ENCODE assay signal across 1 cellular context in the genomic region with DNA sequence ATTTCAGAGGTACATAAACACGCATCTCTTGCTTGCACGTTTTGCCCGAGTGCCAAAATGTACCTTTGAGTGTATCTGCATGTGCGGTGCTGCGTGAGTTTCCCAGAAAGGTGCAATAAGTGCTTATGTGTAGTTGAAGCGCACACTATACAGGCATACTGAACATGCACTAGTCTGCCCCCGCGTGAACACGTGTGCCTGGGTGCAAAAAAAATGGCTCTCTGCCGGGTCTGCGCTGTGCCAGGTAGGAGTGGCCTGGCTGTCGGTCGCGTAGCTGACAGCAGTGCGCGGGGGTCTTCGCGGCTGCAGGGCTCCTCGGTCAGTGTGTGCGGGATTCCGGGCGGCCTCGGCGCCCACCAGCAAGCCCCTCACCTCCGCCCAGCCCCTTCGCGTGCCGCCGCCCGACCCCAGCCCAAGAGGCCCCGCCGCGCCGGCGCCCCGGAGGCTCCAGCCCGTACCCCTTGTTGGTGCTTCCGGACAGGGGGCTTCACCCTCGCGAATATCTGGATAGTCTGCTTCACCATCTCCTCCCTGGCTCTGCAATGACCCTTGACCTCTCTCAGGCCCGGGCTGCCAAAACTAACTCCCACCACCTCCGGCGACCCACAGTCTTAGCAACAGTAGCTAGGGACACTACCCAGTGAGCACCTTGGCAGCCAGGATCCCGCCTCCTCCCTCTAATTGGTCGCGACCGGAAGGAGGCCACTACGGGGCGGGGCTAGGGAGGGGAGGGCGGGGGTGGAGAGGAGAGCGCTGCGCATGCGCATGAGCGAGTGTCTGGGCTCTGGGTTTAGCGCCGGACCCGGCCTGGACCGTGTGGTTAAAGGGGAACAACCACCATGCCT.
TF ChIP-seq lines count a peak whose summit lies in the region.

A gene with protein sequence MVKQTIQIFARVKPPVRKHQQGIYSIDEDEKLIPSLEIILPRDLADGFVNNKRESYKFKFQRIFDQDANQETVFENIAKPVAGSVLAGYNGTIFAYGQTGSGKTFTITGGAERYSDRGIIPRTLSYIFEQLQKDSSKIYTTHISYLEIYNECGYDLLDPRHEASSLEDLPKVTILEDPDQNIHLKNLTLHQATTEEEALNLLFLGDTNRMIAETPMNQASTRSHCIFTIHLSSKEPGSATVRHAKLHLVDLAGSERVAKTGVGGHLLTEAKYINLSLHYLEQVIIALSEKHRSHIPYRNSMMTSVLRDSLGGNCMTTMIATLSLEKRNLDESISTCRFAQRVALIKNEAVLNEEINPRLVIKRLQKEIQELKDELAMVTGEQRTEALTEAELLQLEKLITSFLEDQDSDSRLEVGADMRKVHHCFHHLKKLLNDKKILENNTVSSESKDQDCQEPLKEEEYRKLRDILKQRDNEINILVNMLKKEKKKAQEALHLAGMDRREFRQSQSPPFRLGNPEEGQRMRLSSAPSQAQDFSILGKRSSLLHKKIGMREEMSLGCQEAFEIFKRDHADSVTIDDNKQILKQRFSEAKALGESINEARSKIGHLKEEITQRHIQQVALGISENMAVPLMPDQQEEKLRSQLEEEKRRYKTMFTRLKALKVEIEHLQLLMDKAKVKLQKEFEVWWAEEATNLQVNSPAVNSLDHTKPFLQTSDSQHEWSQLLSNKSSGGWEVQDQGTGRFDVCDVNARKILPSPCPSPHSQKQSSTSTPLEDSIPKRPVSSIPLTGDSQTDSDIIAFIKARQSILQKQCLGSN (minus strand): TSS at position 622 of the 845 bp plus-strand sequence. CDS start 98 bp downstream, at position 524.

TF ChIP-seq in HepG2, 621 proteins besides CTCF, POLR2A, EP300 and RAD21 (continued from another document):
- TF ChIP-seq, protein P1, sequence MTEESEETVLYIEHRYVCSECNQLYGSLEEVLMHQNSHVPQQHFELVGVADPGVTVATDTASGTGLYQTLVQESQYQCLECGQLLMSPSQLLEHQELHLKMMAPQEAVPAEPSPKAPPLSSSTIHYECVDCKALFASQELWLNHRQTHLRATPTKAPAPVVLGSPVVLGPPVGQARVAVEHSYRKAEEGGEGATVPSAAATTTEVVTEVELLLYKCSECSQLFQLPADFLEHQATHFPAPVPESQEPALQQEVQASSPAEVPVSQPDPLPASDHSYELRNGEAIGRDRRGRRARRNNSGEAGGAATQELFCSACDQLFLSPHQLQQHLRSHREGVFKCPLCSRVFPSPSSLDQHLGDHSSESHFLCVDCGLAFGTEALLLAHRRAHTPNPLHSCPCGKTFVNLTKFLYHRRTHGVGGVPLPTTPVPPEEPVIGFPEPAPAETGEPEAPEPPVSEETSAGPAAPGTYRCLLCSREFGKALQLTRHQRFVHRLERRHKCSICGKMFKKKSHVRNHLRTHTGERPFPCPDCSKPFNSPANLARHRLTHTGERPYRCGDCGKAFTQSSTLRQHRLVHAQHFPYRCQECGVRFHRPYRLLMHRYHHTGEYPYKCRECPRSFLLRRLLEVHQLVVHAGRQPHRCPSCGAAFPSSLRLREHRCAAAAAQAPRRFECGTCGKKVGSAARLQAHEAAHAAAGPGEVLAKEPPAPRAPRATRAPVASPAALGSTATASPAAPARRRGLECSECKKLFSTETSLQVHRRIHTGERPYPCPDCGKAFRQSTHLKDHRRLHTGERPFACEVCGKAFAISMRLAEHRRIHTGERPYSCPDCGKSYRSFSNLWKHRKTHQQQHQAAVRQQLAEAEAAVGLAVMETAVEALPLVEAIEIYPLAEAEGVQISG (CRISPR knock-in tag; IDR thresholded peaks at IDR 0.05), result no peak; the same call in 1 of the 2 replicates
- no peak for TF ChIP-seq ZNF777 (CRISPR knock-in tag; IDR thresholded peaks at IDR 0.05)
- TF ChIP-seq, protein P2, sequence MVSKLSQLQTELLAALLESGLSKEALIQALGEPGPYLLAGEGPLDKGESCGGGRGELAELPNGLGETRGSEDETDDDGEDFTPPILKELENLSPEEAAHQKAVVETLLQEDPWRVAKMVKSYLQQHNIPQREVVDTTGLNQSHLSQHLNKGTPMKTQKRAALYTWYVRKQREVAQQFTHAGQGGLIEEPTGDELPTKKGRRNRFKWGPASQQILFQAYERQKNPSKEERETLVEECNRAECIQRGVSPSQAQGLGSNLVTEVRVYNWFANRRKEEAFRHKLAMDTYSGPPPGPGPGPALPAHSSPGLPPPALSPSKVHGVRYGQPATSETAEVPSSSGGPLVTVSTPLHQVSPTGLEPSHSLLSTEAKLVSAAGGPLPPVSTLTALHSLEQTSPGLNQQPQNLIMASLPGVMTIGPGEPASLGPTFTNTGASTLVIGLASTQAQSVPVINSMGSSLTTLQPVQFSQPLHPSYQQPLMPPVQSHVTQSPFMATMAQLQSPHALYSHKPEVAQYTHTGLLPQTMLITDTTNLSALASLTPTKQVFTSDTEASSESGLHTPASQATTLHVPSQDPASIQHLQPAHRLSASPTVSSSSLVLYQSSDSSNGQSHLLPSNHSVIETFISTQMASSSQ (IDR thresholded peaks at IDR 0.05; ENCODE audit: low read depth), result no peak
- TF ChIP-seq, protein P2 (CRISPR knock-in tag; IDR thresholded peaks at IDR 0.05; ENCODE audit: borderline replicate concordance), result no peak
- no peak for TF ChIP-seq ZNF644 (CRISPR knock-in tag; IDR thresholded peaks at IDR 0.05; ENCODE audit: low read depth)
- no peak for TF ChIP-seq PRDM4 (CRISPR knock-in tag; IDR thresholded peaks at IDR 0.05; ENCODE audit: borderline replicate concordance)
- no peak for TF ChIP-seq CHCHD3 (CRISPR knock-in tag; IDR thresholded peaks at IDR 0.05)
- TF ChIP-seq ARID4A (CRISPR knock-in tag; IDR thresholded peaks at IDR 0.05; ENCODE audit: borderline replicate concordance), result peak; percentile 83; the same call in 1 of the 2 replicates
- no peak for TF ChIP-seq ZNF550 (CRISPR knock-in tag; IDR thresholded peaks at IDR 0.05; ENCODE audit: borderline replicate concordance)
